8 cellular contexts compared by ENCODE assay signal in genomic region chr11:117843666-117844484, GRCh38. TPM values are rescaled to one million over a fixed set of nuclear protein-coding genes. Genes with fewer than 3 reads are reported as not detected.
DNase-seq lines count a peak whose midpoint lies in the region; ATAC-seq and TF ChIP-seq lines count a peak whose summit lies in the region.

No MANE protein-coding gene starts in this region.

- H3K36me3 Mint-ChIP-seq in naive B cell, result no peaks in the 10 kb centered on the region
- no peaks in the 10 kb centered on the region for H3K36me3 Mint-ChIP-seq in stimulated activated effector memory CD8-positive, alpha-beta T cell treated with anti-CD3 and anti-CD28 coated beads, Interleukin-12 subunit alpha, Interleukin-12 subunit beta, amount 100 ng/mL, for 72 hours

- DNase-seq in C1 segment of cervical spinal cord (lab: John Stamatoyannopoulos, UW) (peak in 11 of 14 donors; percentile 23 to 77 (median 41)), HCEC 1CT (peak; percentile 39), NOMO-1 treated with dmso at 0.1 percent for 144 hours (lab: John Stamatoyannopoulos, UW; ENCODE audit: unreplicated experiment) (peak; percentile 31), activated T-cell treated with anti-CD3 and anti-CD28 coated beads for 4 hours (peak; percentile 83), epithelial cell of proximal tubule (ENCODE audit: low read depth) (no peak), naive B cell (peak; percentile 68)
- peak; percentile 81 to 92 for DNase-seq in stimulated activated effector memory CD8-positive, alpha-beta T cell treated with anti-CD3 and anti-CD28 coated beads, Interleukin-12 subunit alpha, Interleukin-12 subunit beta, amount 100 ng/mL, for 72 hours (ENCODE audit: low spot score in 2 of 2)

- no peak overlapping the region for H3K4me3 Mint-ChIP-seq in naive B cell
- H3K4me3 Mint-ChIP-seq in stimulated activated effector memory CD8-positive, alpha-beta T cell treated with anti-CD3 and anti-CD28 coated beads, Interleukin-12 subunit alpha, Interleukin-12 subunit beta, amount 100 ng/mL, for 72 hours, result no peak overlapping the region

- H3K27ac Mint-ChIP-seq in naive B cell, result no peak overlapping the region
- H3K27ac Mint-ChIP-seq in stimulated activated effector memory CD8-positive, alpha-beta T cell treated with anti-CD3 and anti-CD28 coated beads, Interleukin-12 subunit alpha, Interleukin-12 subunit beta, amount 100 ng/mL, for 72 hours, result peak overlapping the region; percentile 12

- peaks cover 6 to 15% (median 13%) of the 10 kb centered on the region in 3 donors for H3K27me3 Mint-ChIP-seq in naive B cell

- peaks cover 0 to 2% (median 0%) of the 10 kb centered on the region in 7 donors for H3K9me3 Mint-ChIP-seq in naive B cell
- no peaks in the 10 kb centered on the region for H3K9me3 Mint-ChIP-seq in stimulated activated effector memory CD8-positive, alpha-beta T cell treated with anti-CD3 and anti-CD28 coated beads, Interleukin-12 subunit alpha, Interleukin-12 subunit beta, amount 100 ng/mL, for 72 hours

- peak; percentile 58 to 70 for ATAC-seq in naive B cell (ENCODE audit: low read depth in 2 of 2)
- peak; percentile 79 for ATAC-seq in stimulated activated effector memory CD8-positive, alpha-beta T cell treated with anti-CD3 and anti-CD28 coated beads, Interleukin-12 subunit alpha, Interleukin-12 subunit beta, amount 100 ng/mL, for 72 hours
- no peak for ATAC-seq in HG02610 (IDR thresholded peaks at IDR 0.05; ENCODE audit: unreplicated experiment)

- TF ChIP-seq CTCF in epithelial cell of proximal tubule (conservative IDR thresholded peaks at IDR 0.05; ENCODE audit: low read depth, low read length), result peak; percentile 97

- H3K4me3 ChIP-seq in epithelial cell of proximal tubule (ENCODE audit: low read depth, low read length), result no peak overlapping the region

- H3K4me1 Mint-ChIP-seq in naive B cell, result no peaks in the 10 kb centered on the region
- H3K4me1 Mint-ChIP-seq in stimulated activated effector memory CD8-positive, alpha-beta T cell treated with anti-CD3 and anti-CD28 coated beads, Interleukin-12 subunit alpha, Interleukin-12 subunit beta, amount 100 ng/mL, for 72 hours, result peaks cover 6% of the 10 kb centered on the region

RNA-seq across cellular contexts. Expression of gene FXYD2, which starts 19.3 kb away (rescaled TPM):
- 109 and 286 TPM in 2 replicates for total RNA-seq in epithelial cell of proximal tubule
- 1 to 10 TPM in 1 of 6 donors, under 1 TPM in 2, not detected in 3; 0.74 to 4.0 (median 0.75) TPM for polyA plus RNA-seq in naive B cell (ENCODE audit: low read depth in 6 of 6)

RNA-seq across cellular contexts. Expression of gene FXYD6, which starts 32.6 kb away (rescaled TPM):
- total RNA-seq in epithelial cell of proximal tubule, result 23.9 and 71.2 TPM in 2 replicates
- polyA plus RNA-seq in naive B cell (ENCODE audit: low read depth in 6 of 6), result not detected

RNA-seq across cellular contexts. Expression of gene DSCAML1, which starts 46.9 kb away (rescaled TPM):
- 0.29 and 4.0 TPM in 2 replicates for total RNA-seq in epithelial cell of proximal tubule
- under 1 TPM in 3 of 6 donors, not detected in 3; 0.03 to 0.25 (median 0.11) TPM for polyA plus RNA-seq in naive B cell (ENCODE audit: low read depth in 6 of 6)
